In genomic region chr17:47789611-47790520, GRCh38 we compare ENCODE assay signal across 1 cellular context.
TF ChIP-seq lines count a peak whose summit lies in the region.

No MANE protein-coding gene starts in this region.

TF ChIP-seq in K562, 482 proteins besides CTCF, POLR2A, EP300 and RAD21 (continues in another document):
- TF ChIP-seq TEAD4 (IDR thresholded peaks at IDR 0.05; ENCODE audit: low read length) (no peak), TEAD4 (CRISPR knock-in tag; IDR thresholded peaks at IDR 0.05; ENCODE audit: borderline replicate concordance) (0 out of 2 replicates have a peak, but pooled peaks have one; percentile 21), SETDB1 (IDR thresholded peaks at IDR 0.05; ENCODE audit: low read length) (no peak), ELF2 (CRISPR knock-in tag; IDR thresholded peaks at IDR 0.05) (no peak), ZNF583 (CRISPR knock-in tag; IDR thresholded peaks at IDR 0.05) (no peak), SREBF1 (IDR thresholded peaks at IDR 0.05; ENCODE audit: borderline replicate concordance, low read depth, low read length) (no peak), AFF1 (IDR thresholded peaks at IDR 0.05; ENCODE audit: low read depth in 1 of 2, partially characterized antibody in 2 of 2) (no peak), GABPA (tag; conservative IDR thresholded peaks at IDR 0.05; ENCODE audit: low read depth) (no peak), MIER1 (IDR thresholded peaks at IDR 0.05; ENCODE audit: low read depth) (no peak), GATAD2B (IDR thresholded peaks at IDR 0.05; ENCODE audit: borderline replicate concordance) (no peak), SMC3 (conservative IDR thresholded peaks at IDR 0.05; ENCODE audit: insufficient read depth, low read depth, low read length) (peak; percentile 51), ZBED1 (IDR thresholded peaks at IDR 0.05) (no peak), ZNF695 (CRISPR knock-in tag; IDR thresholded peaks at IDR 0.05) (no peak), NFE2L1 (tag; IDR thresholded peaks at IDR 0.05; ENCODE audit: borderline replicate concordance, low read depth) (no peak), SMARCA5 (IDR thresholded peaks at IDR 0.05) (no peak), SNIP1 (IDR thresholded peaks at IDR 0.05; ENCODE audit: low read depth) (no peak), SMARCC2 (IDR thresholded peaks at IDR 0.05; ENCODE audit: low read depth) (no peak), RFX7 (CRISPR knock-in tag; IDR thresholded peaks at IDR 0.05) (no peak), BRCA1 (IDR thresholded peaks at IDR 0.05) (no peak), BRCA1 (CRISPR knock-in tag; IDR thresholded peaks at IDR 0.05) (no peak), SAFB2 (IDR thresholded peaks at IDR 0.05; ENCODE audit: borderline replicate concordance, low read depth, low read length, severe bottlenecking) (no peak), STAG1 (CRISPR knock-in tag; IDR thresholded peaks at IDR 0.05; ENCODE audit: borderline replicate concordance) (peak; percentile 75; the same call in 1 of the 2 replicates), KLF6 (CRISPR knock-in tag; IDR thresholded peaks at IDR 0.05; ENCODE audit: borderline replicate concordance) (no peak), CC2D1A (IDR thresholded peaks at IDR 0.05) (no peak), MXI1 (IDR thresholded peaks at IDR 0.05; ENCODE audit: low read depth, low read length) (no peak), ZNF174 (CRISPR knock-in tag; IDR thresholded peaks at IDR 0.05) (no peak), ZNF707 (CRISPR knock-in tag; conservative IDR thresholded peaks at IDR 0.05) (no peak), TAL1 (IDR thresholded peaks at IDR 0.05) (no peak), POLR2AphosphoS5 (IDR thresholded peaks at IDR 0.05; ENCODE audit: control insufficient read depth, insufficient read depth, low read depth, low read length) (no peak), STAT5B (CRISPR knock-in tag; IDR thresholded peaks at IDR 0.05) (no peak), HCFC1 (IDR thresholded peaks at IDR 0.05; ENCODE audit: low read depth, low read length) (no peak), KAT2B (IDR thresholded peaks at IDR 0.05; ENCODE audit: low read depth, low read length) (no peak)
- TF ChIP-seq, protein P1, sequence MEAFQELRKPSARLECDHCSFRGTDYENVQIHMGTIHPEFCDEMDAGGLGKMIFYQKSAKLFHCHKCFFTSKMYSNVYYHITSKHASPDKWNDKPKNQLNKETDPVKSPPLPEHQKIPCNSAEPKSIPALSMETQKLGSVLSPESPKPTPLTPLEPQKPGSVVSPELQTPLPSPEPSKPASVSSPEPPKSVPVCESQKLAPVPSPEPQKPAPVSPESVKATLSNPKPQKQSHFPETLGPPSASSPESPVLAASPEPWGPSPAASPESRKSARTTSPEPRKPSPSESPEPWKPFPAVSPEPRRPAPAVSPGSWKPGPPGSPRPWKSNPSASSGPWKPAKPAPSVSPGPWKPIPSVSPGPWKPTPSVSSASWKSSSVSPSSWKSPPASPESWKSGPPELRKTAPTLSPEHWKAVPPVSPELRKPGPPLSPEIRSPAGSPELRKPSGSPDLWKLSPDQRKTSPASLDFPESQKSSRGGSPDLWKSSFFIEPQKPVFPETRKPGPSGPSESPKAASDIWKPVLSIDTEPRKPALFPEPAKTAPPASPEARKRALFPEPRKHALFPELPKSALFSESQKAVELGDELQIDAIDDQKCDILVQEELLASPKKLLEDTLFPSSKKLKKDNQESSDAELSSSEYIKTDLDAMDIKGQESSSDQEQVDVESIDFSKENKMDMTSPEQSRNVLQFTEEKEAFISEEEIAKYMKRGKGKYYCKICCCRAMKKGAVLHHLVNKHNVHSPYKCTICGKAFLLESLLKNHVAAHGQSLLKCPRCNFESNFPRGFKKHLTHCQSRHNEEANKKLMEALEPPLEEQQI (IDR thresholded peaks at IDR 0.05): no peak
- TF ChIP-seq, protein P2, sequence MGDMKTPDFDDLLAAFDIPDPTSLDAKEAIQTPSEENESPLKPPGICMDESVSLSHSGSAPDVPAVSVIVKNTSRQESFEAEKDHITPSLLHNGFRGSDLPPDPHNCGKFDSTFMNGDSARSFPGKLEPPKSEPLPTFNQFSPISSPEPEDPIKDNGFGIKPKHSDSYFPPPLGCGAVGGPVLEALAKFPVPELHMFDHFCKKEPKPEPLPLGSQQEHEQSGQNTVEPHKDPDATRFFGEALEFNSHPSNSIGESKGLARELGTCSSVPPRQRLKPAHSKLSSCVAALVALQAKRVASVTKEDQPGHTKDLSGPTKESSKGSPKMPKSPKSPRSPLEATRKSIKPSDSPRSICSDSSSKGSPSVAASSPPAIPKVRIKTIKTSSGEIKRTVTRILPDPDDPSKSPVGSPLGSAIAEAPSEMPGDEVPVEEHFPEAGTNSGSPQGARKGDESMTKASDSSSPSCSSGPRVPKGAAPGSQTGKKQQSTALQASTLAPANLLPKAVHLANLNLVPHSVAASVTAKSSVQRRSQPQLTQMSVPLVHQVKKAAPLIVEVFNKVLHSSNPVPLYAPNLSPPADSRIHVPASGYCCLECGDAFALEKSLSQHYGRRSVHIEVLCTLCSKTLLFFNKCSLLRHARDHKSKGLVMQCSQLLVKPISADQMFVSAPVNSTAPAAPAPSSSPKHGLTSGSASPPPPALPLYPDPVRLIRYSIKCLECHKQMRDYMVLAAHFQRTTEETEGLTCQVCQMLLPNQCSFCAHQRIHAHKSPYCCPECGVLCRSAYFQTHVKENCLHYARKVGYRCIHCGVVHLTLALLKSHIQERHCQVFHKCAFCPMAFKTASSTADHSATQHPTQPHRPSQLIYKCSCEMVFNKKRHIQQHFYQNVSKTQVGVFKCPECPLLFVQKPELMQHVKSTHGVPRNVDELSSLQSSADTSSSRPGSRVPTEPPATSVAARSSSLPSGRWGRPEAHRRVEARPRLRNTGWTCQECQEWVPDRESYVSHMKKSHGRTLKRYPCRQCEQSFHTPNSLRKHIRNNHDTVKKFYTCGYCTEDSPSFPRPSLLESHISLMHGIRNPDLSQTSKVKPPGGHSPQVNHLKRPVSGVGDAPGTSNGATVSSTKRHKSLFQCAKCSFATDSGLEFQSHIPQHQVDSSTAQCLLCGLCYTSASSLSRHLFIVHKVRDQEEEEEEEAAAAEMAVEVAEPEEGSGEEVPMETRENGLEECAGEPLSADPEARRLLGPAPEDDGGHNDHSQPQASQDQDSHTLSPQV (IDR thresholded peaks at IDR 0.05): no peak
- TF ChIP-seq, protein P3, sequence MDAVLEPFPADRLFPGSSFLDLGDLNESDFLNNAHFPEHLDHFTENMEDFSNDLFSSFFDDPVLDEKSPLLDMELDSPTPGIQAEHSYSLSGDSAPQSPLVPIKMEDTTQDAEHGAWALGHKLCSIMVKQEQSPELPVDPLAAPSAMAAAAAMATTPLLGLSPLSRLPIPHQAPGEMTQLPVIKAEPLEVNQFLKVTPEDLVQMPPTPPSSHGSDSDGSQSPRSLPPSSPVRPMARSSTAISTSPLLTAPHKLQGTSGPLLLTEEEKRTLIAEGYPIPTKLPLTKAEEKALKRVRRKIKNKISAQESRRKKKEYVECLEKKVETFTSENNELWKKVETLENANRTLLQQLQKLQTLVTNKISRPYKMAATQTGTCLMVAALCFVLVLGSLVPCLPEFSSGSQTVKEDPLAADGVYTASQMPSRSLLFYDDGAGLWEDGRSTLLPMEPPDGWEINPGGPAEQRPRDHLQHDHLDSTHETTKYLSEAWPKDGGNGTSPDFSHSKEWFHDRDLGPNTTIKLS (IDR thresholded peaks at IDR 0.05; ENCODE audit: borderline replicate concordance, low read depth): no peak
- TF ChIP-seq, protein P4, sequence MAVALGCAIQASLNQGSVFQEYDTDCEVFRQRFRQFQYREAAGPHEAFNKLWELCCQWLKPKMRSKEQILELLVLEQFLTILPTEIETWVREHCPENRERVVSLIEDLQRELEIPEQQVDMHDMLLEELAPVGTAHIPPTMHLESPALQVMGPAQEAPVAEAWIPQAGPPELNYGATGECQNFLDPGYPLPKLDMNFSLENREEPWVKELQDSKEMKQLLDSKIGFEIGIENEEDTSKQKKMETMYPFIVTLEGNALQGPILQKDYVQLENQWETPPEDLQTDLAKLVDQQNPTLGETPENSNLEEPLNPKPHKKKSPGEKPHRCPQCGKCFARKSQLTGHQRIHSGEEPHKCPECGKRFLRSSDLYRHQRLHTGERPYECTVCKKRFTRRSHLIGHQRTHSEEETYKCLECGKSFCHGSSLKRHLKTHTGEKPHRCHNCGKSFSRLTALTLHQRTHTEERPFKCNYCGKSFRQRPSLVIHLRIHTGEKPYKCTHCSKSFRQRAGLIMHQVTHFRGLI (CRISPR knock-in tag; IDR thresholded peaks at IDR 0.05): no peak
- TF ChIP-seq, protein P5, sequence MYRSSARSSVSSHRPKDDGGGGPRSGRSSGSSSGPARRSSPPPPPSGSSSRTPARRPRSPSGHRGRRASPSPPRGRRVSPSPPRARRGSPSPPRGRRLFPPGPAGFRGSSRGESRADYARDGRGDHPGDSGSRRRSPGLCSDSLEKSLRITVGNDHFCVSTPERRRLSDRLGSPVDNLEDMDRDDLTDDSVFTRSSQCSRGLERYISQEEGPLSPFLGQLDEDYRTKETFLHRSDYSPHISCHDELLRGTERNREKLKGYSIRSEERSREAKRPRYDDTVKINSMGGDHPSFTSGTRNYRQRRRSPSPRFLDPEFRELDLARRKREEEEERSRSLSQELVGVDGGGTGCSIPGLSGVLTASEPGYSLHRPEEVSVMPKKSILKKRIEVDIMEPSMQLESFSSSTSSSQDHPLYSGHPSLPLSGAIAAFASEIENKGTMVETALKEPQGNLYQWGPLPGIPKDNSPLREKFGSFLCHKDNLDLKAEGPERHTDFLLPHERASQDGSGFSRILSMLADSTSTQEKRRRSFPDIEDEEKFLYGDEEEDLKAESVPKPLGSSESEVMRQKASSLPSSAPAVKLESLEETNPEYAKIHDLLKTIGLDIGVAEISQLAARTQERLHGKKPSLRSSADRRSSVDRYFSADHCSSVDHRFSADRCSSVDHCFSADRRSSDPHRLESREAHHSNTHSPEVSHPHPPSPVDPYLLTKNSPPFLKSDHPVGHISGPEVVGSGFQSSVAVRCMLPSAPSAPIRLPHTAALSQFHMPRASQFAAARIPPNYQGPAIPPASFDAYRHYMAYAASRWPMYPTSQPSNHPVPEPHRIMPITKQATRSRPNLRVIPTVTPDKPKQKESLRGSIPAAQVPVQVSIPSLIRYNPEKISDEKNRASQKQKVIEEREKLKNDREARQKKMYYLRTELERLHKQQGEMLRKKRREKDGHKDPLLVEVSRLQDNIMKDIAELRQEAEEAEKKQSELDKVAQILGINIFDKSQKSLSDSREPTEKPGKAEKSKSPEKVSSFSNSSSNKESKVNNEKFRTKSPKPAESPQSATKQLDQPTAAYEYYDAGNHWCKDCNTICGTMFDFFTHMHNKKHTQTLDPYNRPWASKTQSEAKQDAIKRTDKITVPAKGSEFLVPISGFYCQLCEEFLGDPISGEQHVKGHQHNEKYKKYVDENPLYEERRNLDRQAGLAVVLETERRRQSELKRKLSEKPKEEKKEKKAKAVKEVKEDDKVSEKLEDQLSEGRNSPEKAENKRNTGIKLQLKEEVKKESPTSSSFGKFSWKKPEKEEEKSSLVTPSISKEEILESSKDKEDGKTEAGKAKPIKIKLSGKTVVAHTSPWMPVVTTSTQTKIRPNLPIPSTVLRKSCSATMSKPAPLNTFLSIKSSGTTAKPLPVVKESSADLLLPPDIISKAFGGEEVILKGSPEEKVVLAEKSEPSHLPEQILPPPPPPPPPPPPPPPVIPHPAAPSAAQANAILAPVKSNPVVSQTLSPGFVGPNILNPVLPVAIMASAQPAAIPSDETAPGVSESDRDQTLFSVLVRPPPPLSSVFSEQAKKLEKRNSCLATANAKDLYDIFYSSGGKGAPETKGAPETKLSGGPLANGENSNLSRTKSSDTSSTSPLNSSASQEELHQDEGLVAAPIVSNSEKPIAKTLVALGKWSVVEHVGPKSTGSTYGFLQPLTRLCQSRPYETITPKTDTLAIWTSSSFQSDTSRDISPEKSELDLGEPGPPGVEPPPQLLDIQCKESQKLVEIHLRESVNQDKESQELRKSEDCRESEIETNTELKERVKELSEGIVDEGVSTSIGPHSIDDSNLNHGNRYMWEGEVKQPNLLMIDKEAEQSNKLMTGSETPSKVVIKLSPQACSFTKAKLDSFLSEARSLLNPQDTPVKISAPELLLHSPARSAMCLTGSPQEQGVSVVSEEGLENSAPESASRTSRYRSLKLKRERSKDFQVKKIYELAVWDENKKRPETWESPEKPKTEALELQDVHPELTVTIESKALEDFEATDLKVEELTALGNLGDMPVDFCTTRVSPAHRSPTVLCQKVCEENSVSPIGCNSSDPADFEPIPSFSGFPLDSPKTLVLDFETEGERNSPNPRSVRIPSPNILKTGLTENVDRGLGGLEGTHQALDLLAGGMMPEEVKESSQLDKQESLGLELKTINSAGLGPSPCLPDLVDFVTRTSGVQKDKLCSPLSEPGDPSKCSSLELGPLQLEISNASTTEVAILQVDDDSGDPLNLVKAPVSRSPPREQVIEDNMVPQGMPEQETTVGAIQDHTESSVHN (IDR thresholded peaks at IDR 0.05; ENCODE audit: borderline replicate concordance in 1 of 2, low read depth in 1 of 2): no peak
- TF ChIP-seq, protein P6, sequence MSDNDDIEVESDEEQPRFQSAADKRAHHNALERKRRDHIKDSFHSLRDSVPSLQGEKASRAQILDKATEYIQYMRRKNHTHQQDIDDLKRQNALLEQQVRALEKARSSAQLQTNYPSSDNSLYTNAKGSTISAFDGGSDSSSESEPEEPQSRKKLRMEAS (CRISPR knock-in tag; IDR thresholded peaks at IDR 0.05): 0 out of 2 replicates have a peak, but pooled peaks have one; percentile 27
- TF ChIP-seq, protein P7, sequence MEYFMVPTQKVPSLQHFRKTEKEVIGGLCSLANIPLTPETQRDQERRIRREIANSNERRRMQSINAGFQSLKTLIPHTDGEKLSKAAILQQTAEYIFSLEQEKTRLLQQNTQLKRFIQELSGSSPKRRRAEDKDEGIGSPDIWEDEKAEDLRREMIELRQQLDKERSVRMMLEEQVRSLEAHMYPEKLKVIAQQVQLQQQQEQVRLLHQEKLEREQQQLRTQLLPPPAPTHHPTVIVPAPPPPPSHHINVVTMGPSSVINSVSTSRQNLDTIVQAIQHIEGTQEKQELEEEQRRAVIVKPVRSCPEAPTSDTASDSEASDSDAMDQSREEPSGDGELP (CRISPR knock-in tag; IDR thresholded peaks at IDR 0.05; ENCODE audit: borderline replicate concordance): 0 out of 2 replicates have a peak, but pooled peaks have one; percentile 24
